Comparison of ENCODE assay signal across 20 cellular contexts in genomic region chr15:73125219-73125618, GRCh38.
DNase-seq lines count a peak whose midpoint lies in the region; ATAC-seq and TF ChIP-seq lines count a peak whose summit lies in the region.
"Had no signal": no experiment of that assay in that cellular context is flagged by ENCODE, and none has a peak within 500 bp of the region (broad histone marks: within the 10 kb centered on the region; RNA-seq: fewer than 3 reads in every experiment).

No MANE protein-coding gene starts in this region.

- no peaks in the 10 kb centered on the region for H3K4me1 Mint-ChIP-seq in stimulated activated naive CD8-positive, alpha-beta T cell treated with anti-CD3 and anti-CD28 coated beads, Interleukin-15, amount 100 ng/mL, for 72 hours
- no peaks in the 10 kb centered on the region for H3K4me1 Mint-ChIP-seq in stimulated activated effector memory CD8-positive, alpha-beta T cell treated with anti-CD3 and anti-CD28 coated beads, Interleukin-12 subunit alpha, Interleukin-12 subunit beta, amount 100 ng/mL, for 72 hours
- H3K4me1 Mint-ChIP-seq: activated naive CD4-positive, alpha-beta T cell treated with anti-CD3 and anti-CD28 coated beads, Interleukin-2, amount 10 ng/mL, durations not matched to agents 7 days and 5 days had no signal

- no peak overlapping the region for H3K4me3 Mint-ChIP-seq in stimulated activated naive CD8-positive, alpha-beta T cell treated with anti-CD3 and anti-CD28 coated beads, Interleukin-15, amount 100 ng/mL, for 72 hours
- H3K4me3 Mint-ChIP-seq in stimulated activated effector memory CD8-positive, alpha-beta T cell treated with anti-CD3 and anti-CD28 coated beads, Interleukin-12 subunit alpha, Interleukin-12 subunit beta, amount 100 ng/mL, for 72 hours: no peak overlapping the region
- H3K4me3 Mint-ChIP-seq: activated naive CD4-positive, alpha-beta T cell treated with anti-CD3 and anti-CD28 coated beads, Interleukin-2, amount 10 ng/mL, durations not matched to agents 7 days and 5 days; H9; T-helper 17 cell had no signal

- no peaks in the 10 kb centered on the region for H3K9me3 Mint-ChIP-seq in stimulated activated naive CD8-positive, alpha-beta T cell treated with anti-CD3 and anti-CD28 coated beads, Interleukin-15, amount 100 ng/mL, for 72 hours
- no peaks in the 10 kb centered on the region for H3K9me3 Mint-ChIP-seq in stimulated activated effector memory CD8-positive, alpha-beta T cell treated with anti-CD3 and anti-CD28 coated beads, Interleukin-12 subunit alpha, Interleukin-12 subunit beta, amount 100 ng/mL, for 72 hours
- H3K9me3 Mint-ChIP-seq: activated naive CD4-positive, alpha-beta T cell treated with anti-CD3 and anti-CD28 coated beads, Interleukin-2, amount 10 ng/mL, durations not matched to agents 7 days and 5 days; H9 had no signal

- no peak overlapping the region for H3K27ac Mint-ChIP-seq in stimulated activated naive CD8-positive, alpha-beta T cell treated with anti-CD3 and anti-CD28 coated beads, Interleukin-15, amount 100 ng/mL, for 72 hours
- no peak overlapping the region for H3K27ac Mint-ChIP-seq in stimulated activated effector memory CD8-positive, alpha-beta T cell treated with anti-CD3 and anti-CD28 coated beads, Interleukin-12 subunit alpha, Interleukin-12 subunit beta, amount 100 ng/mL, for 72 hours
- H3K27ac Mint-ChIP-seq: activated naive CD4-positive, alpha-beta T cell treated with anti-CD3 and anti-CD28 coated beads, Interleukin-2, amount 10 ng/mL, durations not matched to agents 7 days and 5 days; H9; T-helper 17 cell had no signal

- H3K36me3 Mint-ChIP-seq in stimulated activated effector memory CD8-positive, alpha-beta T cell treated with anti-CD3 and anti-CD28 coated beads, Interleukin-12 subunit alpha, Interleukin-12 subunit beta, amount 100 ng/mL, for 72 hours: no peaks in the 10 kb centered on the region
- H3K36me3 Mint-ChIP-seq: activated naive CD4-positive, alpha-beta T cell treated with anti-CD3 and anti-CD28 coated beads, Interleukin-2, amount 10 ng/mL, durations not matched to agents 7 days and 5 days had no signal

- peak; percentile 75 for ATAC-seq in stimulated activated naive CD8-positive, alpha-beta T cell treated with anti-CD3 and anti-CD28 coated beads, Interleukin-15, Interleukin-2, amounts not matched to agents 100 U/mL and 50 U/mL, for 24 hours
- no peak for ATAC-seq in stimulated activated naive CD8-positive, alpha-beta T cell treated with anti-CD3 and anti-CD28 coated beads, Interleukin-15, amount 100 ng/mL, for 72 hours
- no peak for ATAC-seq in stimulated activated effector memory CD8-positive, alpha-beta T cell treated with anti-CD3 and anti-CD28 coated beads, Interleukin-12 subunit alpha, Interleukin-12 subunit beta, amount 100 ng/mL, for 72 hours
- ATAC-seq: T-helper 17 cell, upper lobe of right lung had no signal

- intact Hi-C loops in posterior vena cava (cut with DNase I): no loop called here

- TF ChIP-seq CTCF in choroid plexus epithelial cell (conservative IDR thresholded peaks at IDR 0.05; ENCODE audit: low read depth, low read length): no peak

- DNase-seq in stimulated activated naive CD8-positive, alpha-beta T cell treated with anti-CD3 and anti-CD28 coated beads, Interleukin-15, Interleukin-2, amounts not matched to agents 100 U/mL and 50 U/mL, for 24 hours: no peak
- DNase-seq in stimulated activated naive CD8-positive, alpha-beta T cell treated with anti-CD3 and anti-CD28 coated beads, Interleukin-15, amount 100 ng/mL, for 72 hours: no peak
- DNase-seq in choroid plexus epithelial cell (ENCODE audit: low read depth) (peak; percentile 20), iris pigment epithelial cell (ENCODE audit: low read depth) (peak; percentile 15), posterior vena cava (ENCODE audit: low spot score) (no peak), COLO668 (lab: John Stamatoyannopoulos, UW; ENCODE audit: unreplicated experiment) (no peak), dedifferentiated amniotic fluid mesenchymal stem cell (ENCODE audit: extremely low spot score) (no peak)
- DNase-seq in stimulated activated effector memory CD8-positive, alpha-beta T cell treated with anti-CD3 and anti-CD28 coated beads, Interleukin-12 subunit alpha, Interleukin-12 subunit beta, amount 100 ng/mL, for 72 hours (ENCODE audit: low spot score in 2 of 2): no peak
- DNase-seq: activated CD4-positive, alpha-beta T cell treated with anti-CD3 and anti-CD28 coated beads for 48 hours; activated naive CD4-positive, alpha-beta T cell treated with anti-CD3 and anti-CD28 coated beads, Interleukin-2, amount 10 ng/mL, durations not matched to agents 7 days and 5 days; anterior cingulate cortex; DND-41; H9; NCI-H1105 treated with DMSO at 0.1 percent for 48 hours; NCI-H2029 treated with DMSO at 0.1 percent for 48 hours; NCI-H82; posterior cingulate gyrus; SK-N-SH; T-helper 17 cell; upper lobe of right lung had no signal

- H3K4me3 ChIP-seq in choroid plexus epithelial cell (ENCODE audit: low read depth, low read length): no peak overlapping the region
- H3K4me3 ChIP-seq: upper lobe of right lung had no signal

- H3K27me3 Mint-ChIP-seq in stimulated activated naive CD8-positive, alpha-beta T cell treated with anti-CD3 and anti-CD28 coated beads, Interleukin-15, amount 100 ng/mL, for 72 hours: no peaks in the 10 kb centered on the region
- H3K27me3 Mint-ChIP-seq: activated naive CD4-positive, alpha-beta T cell treated with anti-CD3 and anti-CD28 coated beads, Interleukin-2, amount 10 ng/mL, durations not matched to agents 7 days and 5 days; T-helper 17 cell had no signal

Comparison
In these comparisons a context has a peak if more than half of its experiments do, and no peak if none do; other contexts are left out.
1. DNase-seq: peak in choroid plexus epithelial cell (single experiment) and iris pigment epithelial cell (single experiment); none in stimulated activated naive CD8-positive, alpha-beta T cell treated with anti-CD3 and anti-CD28 coated beads, Interleukin-15, Interleukin-2, amounts not matched to agents 100 U/mL and 50 U/mL, for 24 hours (single experiment), stimulated activated naive CD8-positive, alpha-beta T cell treated with anti-CD3 and anti-CD28 coated beads, Interleukin-15, amount 100 ng/mL, for 72 hours (0 of 2), stimulated activated effector memory CD8-positive, alpha-beta T cell treated with anti-CD3 and anti-CD28 coated beads, Interleukin-12 subunit alpha, Interleukin-12 subunit beta, amount 100 ng/mL, for 72 hours (0 of 2), posterior vena cava (single experiment), COLO668 (single experiment) and dedifferentiated amniotic fluid mesenchymal stem cell (single experiment).